ENCODE assay signal across 19 cellular contexts in genomic region chr19:55239004-55239403, GRCh38. TPM values are rescaled to one million over a fixed set of nuclear protein-coding genes. Genes with fewer than 3 reads are reported as not detected.
A peak's percentile ranks its signal among the peaks of the same experiment; 100 is the strongest.
DNase-seq lines count a peak whose midpoint lies in the region; ATAC-seq, FAIRE-seq and TF ChIP-seq lines count a peak whose summit lies in the region.
"Had no signal": no experiment of that assay in that cellular context is flagged by ENCODE, and none has a peak within 500 bp of the region (broad histone marks: within the 10 kb centered on the region; RNA-seq: fewer than 3 reads in every experiment).

No MANE protein-coding gene starts in this region.

- DNase-seq in K562 (ENCODE audit: extremely low read depth in 1 of 4, low spot score in 3 of 4) (no peak), osteoblast (ENCODE audit: insufficient read length, low spot score, missing footprints) (peak; percentile 50), aorta (peak; percentile 17 to 58), medulla oblongata (ENCODE audit: extremely low spot score) (no peak), DMS79 (lab: John Stamatoyannopoulos, UW) (no peak)
- DNase-seq in activated T-cell treated with anti-CD3 and anti-CD28 coated beads, Interleukin-2, amount 50 U/mL, for 24 hours: no peak
- DNase-seq: C1 segment of cervical spinal cord; Calu3; CD4-positive, alpha-beta memory T cell; COR-L47; DMS53; DND-41; GM23248; H7; HCEC 1CT had no signal

- POLR2A ChIA-PET in K562 (lab: Yijun Ruan, JAX): interaction anchor here (1.1 to 2.4 kb wide), 4 partner anchors 9 to 18 kb away, joined by 3 to 7 read pairs (median 4); no protein-coding TSS in a partner anchor

- ATAC-seq in K562 (no peak), aorta (ENCODE audit: low FRiP score) (no peak)

- no peaks in the 10 kb centered on the region for H3K9me1 ChIP-seq in K562 (ENCODE audit: control insufficient read depth, insufficient read depth, low read length)

- no TSS peak for BruUV-seq in K562 (replicated peaks; lab: Mats Ljungman, UMichigan)

- H3K9me3 Mint-ChIP-seq in activated T-cell treated with anti-CD3 and anti-CD28 coated beads, Interleukin-2, amount 50 U/mL, for 24 hours: no peaks in the 10 kb centered on the region
- H3K9me3 Mint-ChIP-seq: CD4-positive, alpha-beta memory T cell had no signal

- H3K27ac ChIP-seq in K562 (ENCODE audit: extremely low read depth, low read depth, low read length) (no peak overlapping the region), osteoblast (ENCODE audit: low read depth, low read length) (no peak overlapping the region), aorta (ENCODE audit: low read depth in 1 of 2, low read length in 2 of 2) (no peak overlapping the region)
- H3K27ac ChIP-seq: GM23248 had no signal

- H3K4me1 Mint-ChIP-seq in activated T-cell treated with anti-CD3 and anti-CD28 coated beads, Interleukin-2, amount 50 U/mL, for 24 hours (ENCODE audit: low read depth): peaks cover 4% of the 10 kb centered on the region

- H3K9me3 ChIP-seq in K562 (replicated peaks; ENCODE audit: control insufficient read depth, insufficient read depth, low read depth, low read length) (no peaks in the 10 kb centered on the region), osteoblast (ENCODE audit: low read depth, low read length) (no peaks in the 10 kb centered on the region), aorta (ENCODE audit: control insufficient read depth, low read length) (no peaks in the 10 kb centered on the region)

- peaks cover 93% of the 10 kb centered on the region for H3K36me3 Mint-ChIP-seq in activated T-cell treated with anti-CD3 and anti-CD28 coated beads, Interleukin-2, amount 50 U/mL, for 24 hours (ENCODE audit: low read depth)

- no peak for TF ChIP-seq EP300 in K562 (IDR thresholded peaks at IDR 0.05; ENCODE audit: low read length)

- H3K36me3 ChIP-seq in K562 (ENCODE audit: control insufficient read depth, insufficient read depth, low read length): peaks cover 92% of the 10 kb centered on the region
- H3K36me3 ChIP-seq in osteoblast (ENCODE audit: insufficient read depth, low read length): peaks cover 76% of the 10 kb centered on the region
- peaks cover 0 to 9% of the 10 kb centered on the region in 2 donors for H3K36me3 ChIP-seq in aorta (ENCODE audit: control insufficient read depth in 1 of 2, insufficient read depth in 2 of 2, low read length in 1 of 2)

- FAIRE-seq in K562 (lab: Jason Lieb, UNC): no peak
- FAIRE-seq: G401.6, GM12892, GM19239, H1 had no signal

- TF ChIP-seq CTCF in K562 (IDR thresholded peaks at IDR 0.05 in 2 of 3, conservative IDR thresholded peaks at IDR 0.05 in 1 of 3; ENCODE audit: insufficient read depth in 2 of 3, low read depth in 1 of 3, low read length in 3 of 3) (no peak), osteoblast (IDR thresholded peaks at IDR 0.05; ENCODE audit: extremely low read depth, low read depth, low read length) (no peak)

- H4K20me1 ChIP-seq in K562 (replicated peaks; ENCODE audit: control insufficient read depth, insufficient read depth, low read length) (no peaks in the 10 kb centered on the region), osteoblast (ENCODE audit: insufficient read depth, low read length) (peaks cover 14% of the 10 kb centered on the region)

- no peak for TF ChIP-seq POLR2A in K562 (conservative IDR thresholded peaks at IDR 0.05)

- WGBS in K562 (ENCODE audit: insufficient coverage, low coverage, missing lambda C conversion rate): 98% methylated on average over 11 of the region's 12 CpGs
- 90 to 93% methylated on average over 12 of the region's 12 CpGs for WGBS in aorta, 2 donors

- in situ Hi-C loops in K562 (cut with MboI): no loop called here

- H3K9ac ChIP-seq in K562 (ENCODE audit: insufficient read depth in 1 of 2, low read depth in 2 of 2, low read length in 2 of 2): no peak overlapping the region
- H3K9ac ChIP-seq: GM23248 had no signal

- H3K4me3 ChIP-seq in K562 (no peak overlapping the region), osteoblast (ENCODE audit: insufficient read depth, low read length) (no peak overlapping the region), aorta (ENCODE audit: low read length in 2 of 2) (no peak overlapping the region)
- H3K4me3 ChIP-seq: GM23248 had no signal

- no peak overlapping the region for H3K4me3 Mint-ChIP-seq in activated T-cell treated with anti-CD3 and anti-CD28 coated beads, Interleukin-2, amount 50 U/mL, for 24 hours

- no peaks in the 10 kb centered on the region for H3K27me3 ChIP-seq in K562 (ENCODE audit: control insufficient read depth in 2 of 2, insufficient read depth in 2 of 2, low read length in 2 of 2)
- no peaks in the 10 kb centered on the region for H3K27me3 ChIP-seq in osteoblast (ENCODE audit: insufficient read depth, low read length)
- no peaks in the 10 kb centered on the region for H3K27me3 ChIP-seq in aorta (ENCODE audit: control insufficient read depth in 1 of 2, insufficient read depth in 2 of 2, low read length in 1 of 2)

- no peaks in the 10 kb centered on the region for H3K27me3 Mint-ChIP-seq in activated T-cell treated with anti-CD3 and anti-CD28 coated beads, Interleukin-2, amount 50 U/mL, for 24 hours
- H3K27me3 Mint-ChIP-seq: CD4-positive, alpha-beta memory T cell had no signal

- no peak overlapping the region for H3K27ac Mint-ChIP-seq in activated T-cell treated with anti-CD3 and anti-CD28 coated beads, Interleukin-2, amount 50 U/mL, for 24 hours

- intact Hi-C loops in K562 (cut with micrococcal nuclease) (no loop called here), aorta (cut with DNase I) (no loop called here)

- H3K4me1 ChIP-seq in K562 (replicated peaks in 1 of 2; ENCODE audit: control insufficient read depth in 2 of 2, insufficient read depth in 2 of 2, low read length in 2 of 2) (peaks cover 0 to 4% of the 10 kb centered on the region in 2 experiments; a peak in 2 of 5 replicates), osteoblast (ENCODE audit: insufficient read depth, low read length) (no peaks in the 10 kb centered on the region), aorta (ENCODE audit: control insufficient read depth in 1 of 2, insufficient read depth in 2 of 2, low read length in 2 of 2) (no peaks in the 10 kb centered on the region)

- H2AFZ ChIP-seq in K562 (ENCODE audit: low read depth, low read length): no peak overlapping the region
- no peak overlapping the region for H2AFZ ChIP-seq in osteoblast (ENCODE audit: low read length)
- H2AFZ ChIP-seq: GM23248 had no signal

- H3K79me2 ChIP-seq in K562 (ENCODE audit: control insufficient read depth, insufficient read depth, low read length): no peaks in the 10 kb centered on the region
- H3K79me2 ChIP-seq in osteoblast (ENCODE audit: insufficient read depth, low read length): peaks cover under 1% of the 10 kb centered on the region

- CTCF ChIA-PET in K562 (lab: Yijun Ruan, JAX; ENCODE audit: low intra/inter-chr PET ratio): no interaction called here

- H3K4me2 ChIP-seq in K562 (ENCODE audit: insufficient read depth, low read length) (no peak overlapping the region), osteoblast (ENCODE audit: insufficient read depth, low read length) (no peak overlapping the region)

- TF ChIP-seq RAD21 in K562 (CRISPR knock-in tag; conservative IDR thresholded peaks at IDR 0.05 in 1 of 2, IDR thresholded peaks at IDR 0.05 in 1 of 2): no peak

RNA-seq across cellular contexts. Expression of gene TMEM86B, which starts 10.4 kb away (rescaled TPM):
- 8.0 and 35.1 TPM in 2 replicates for total RNA-seq in K562 (2011; cell fraction: chromatin; rRNA removed; ENCODE audit: low replicate concordance)
- total RNA-seq in K562 (2011; cell fraction: nucleolus; rRNA removed): 26.1 and 32.9 TPM in 2 replicates
- total RNA-seq in K562 (2011; cell fraction: nucleoplasm; rRNA removed): 13.7 and 16.3 TPM in 2 replicates
- total RNA-seq in K562 (2014; rRNA removed) (3.9 and 4.6 TPM in 2 replicates), K562 (2014; rRNA removed; fragmentation: Illumina TruSeq; extraction: Trizol) (0.19 and 0.55 TPM in 2 replicates), K562 (2015; rRNA removed; fragmentation: Illumina TruSeq; extraction: Trizol) (2.1 TPM in 2 replicates), K562 (2021) (5.7 and 6.3 TPM in 2 replicates), osteoblast (1.5 and 2.5 TPM in 2 replicates), aorta (1 to 10 TPM; 2.0 to 3.6 TPM)
- polyA plus RNA-seq in K562 (2011; rRNA removed) (1.3 and 3.2 TPM in 2 replicates), K562 (2014; fragmentation: Illumina TruSeq; extraction: Trizol) (2.2 and 5.1 TPM in 2 replicates), K562 (2014; fragmentation: Nextera tagmentation; extraction: Ambion mirVana) (under 1 TPM; 0.28 to 0.41 TPM), K562 (2014; rRNA removed) (6.2 and 7.9 TPM in 2 replicates), aorta (10 to 100 TPM in 1 of 2 donors, 1 to 10 TPM in 1; 2.9 to 10.9 TPM)
- polyA plus RNA-seq in K562 (2011; cell fraction: cytosol; rRNA removed): 2.8 and 7.3 TPM in 2 replicates
- 23.8 and 45.7 TPM in 2 replicates for polyA plus RNA-seq in K562 (2011; cell fraction: nucleus; rRNA removed)
- polyA plus RNA-seq in K562 (2012): 5.1 and 12.3 TPM in 2 replicates
- 0.81 and 1.5 TPM in 2 replicates for polyA minus RNA-seq in K562 (2011; rRNA and poly(A)+ RNA removed)
- polyA minus RNA-seq in K562 (2011; cell fraction: cytosol; rRNA and poly(A)+ RNA removed): 1.2 TPM in 1 of 2 replicates, not detected in the other
- polyA minus RNA-seq in K562 (2011; cell fraction: nucleus; rRNA and poly(A)+ RNA removed): 4.4 and 5.9 TPM in 2 replicates

RNA-seq across cellular contexts. Expression of gene PPP6R1, which starts 19.8 kb away (rescaled TPM):
- 138 and 331 TPM in 2 replicates for total RNA-seq in K562 (2011; cell fraction: chromatin; rRNA removed; ENCODE audit: low replicate concordance)
- total RNA-seq in K562 (2011; cell fraction: nucleolus; rRNA removed): 170 and 181 TPM in 2 replicates
- total RNA-seq in K562 (2011; cell fraction: nucleoplasm; rRNA removed): 119 and 126 TPM in 2 replicates
- 58.3 and 78.9 TPM in 2 replicates for total RNA-seq in K562 (2014; rRNA removed)
- 25.5 and 28.1 TPM in 2 replicates for total RNA-seq in K562 (2014; rRNA removed; fragmentation: Illumina TruSeq; extraction: Trizol)
- total RNA-seq in K562 (2015; rRNA removed; fragmentation: Illumina TruSeq; extraction: Trizol): 37.2 and 39.6 TPM in 2 replicates
- 115 and 135 TPM in 2 replicates for total RNA-seq in K562 (2021)
- polyA plus RNA-seq in K562 (2011; rRNA removed): 37.0 and 59.5 TPM in 2 replicates
- polyA plus RNA-seq in K562 (2011; cell fraction: cytosol; rRNA removed): 51.6 and 73.6 TPM in 2 replicates
- 101 and 109 TPM in 2 replicates for polyA plus RNA-seq in K562 (2011; cell fraction: nucleus; rRNA removed)
- 69.7 and 88.1 TPM in 2 replicates for polyA plus RNA-seq in K562 (2012)
- 42.6 and 75.6 TPM in 2 replicates for polyA plus RNA-seq in K562 (2014; fragmentation: Illumina TruSeq; extraction: Trizol)
- polyA plus RNA-seq in K562 (2014; fragmentation: Nextera tagmentation; extraction: Ambion mirVana): under 1 TPM; 0.48 to 0.89 TPM
- polyA plus RNA-seq in K562 (2014; rRNA removed): 72.9 and 82.6 TPM in 2 replicates
- polyA minus RNA-seq in K562 (2011; rRNA and poly(A)+ RNA removed): 47.1 and 60.9 TPM in 2 replicates
- 68.7 and 77.1 TPM in 2 replicates for polyA minus RNA-seq in K562 (2011; cell fraction: cytosol; rRNA and poly(A)+ RNA removed)
- 31.9 and 52.0 TPM in 2 replicates for polyA minus RNA-seq in K562 (2011; cell fraction: nucleus; rRNA and poly(A)+ RNA removed)
- 27.1 and 32.6 TPM in 2 replicates for total RNA-seq in osteoblast
- 10 to 100 TPM; 47.9 to 55.4 TPM for total RNA-seq in aorta
- 10 to 100 TPM; 15.2 to 25.3 TPM for polyA plus RNA-seq in aorta

RNA-seq across cellular contexts. Expression of gene PTPRH, which starts 29.7 kb away (rescaled TPM):
- total RNA-seq in K562 (2011; cell fraction: chromatin; rRNA removed; ENCODE audit: low replicate concordance): 57.9 and 171 TPM in 2 replicates
- total RNA-seq in K562 (2011; cell fraction: nucleolus; rRNA removed): 67.1 and 78.4 TPM in 2 replicates
- total RNA-seq in K562 (2011; cell fraction: nucleoplasm; rRNA removed): 53.0 and 59.6 TPM in 2 replicates
- total RNA-seq in K562 (2014; rRNA removed): 24.0 and 36.5 TPM in 2 replicates
- total RNA-seq in K562 (2014; rRNA removed; fragmentation: Illumina TruSeq; extraction: Trizol): 14.7 and 17.6 TPM in 2 replicates
- 18.6 and 19.0 TPM in 2 replicates for total RNA-seq in K562 (2015; rRNA removed; fragmentation: Illumina TruSeq; extraction: Trizol)
- 25.5 and 26.4 TPM in 2 replicates for total RNA-seq in K562 (2021)
- polyA plus RNA-seq in K562 (2011; rRNA removed): 33.6 and 34.3 TPM in 2 replicates
- polyA plus RNA-seq in K562 (2011; cell fraction: cytosol; rRNA removed): 31.6 and 38.9 TPM in 2 replicates
- 66.1 and 111 TPM in 2 replicates for polyA plus RNA-seq in K562 (2011; cell fraction: nucleus; rRNA removed)
- 19.2 and 61.5 TPM in 2 replicates for polyA plus RNA-seq in K562 (2012)
- polyA plus RNA-seq in K562 (2014; fragmentation: Illumina TruSeq; extraction: Trizol): 31.2 and 33.2 TPM in 2 replicates
- polyA plus RNA-seq in K562 (2014; fragmentation: Nextera tagmentation; extraction: Ambion mirVana): 1 to 10 TPM in 1 of 2 experiments, under 1 TPM in 1; 0.87 to 2.9 TPM
- polyA plus RNA-seq in K562 (2014; rRNA removed): 22.7 and 22.8 TPM in 2 replicates
- polyA minus RNA-seq in K562 (2011; rRNA and poly(A)+ RNA removed): 34.7 and 44.2 TPM in 2 replicates
- 15.8 and 20.3 TPM in 2 replicates for polyA minus RNA-seq in K562 (2011; cell fraction: cytosol; rRNA and poly(A)+ RNA removed)
- 46.6 and 47.5 TPM in 2 replicates for polyA minus RNA-seq in K562 (2011; cell fraction: nucleus; rRNA and poly(A)+ RNA removed)
- total RNA-seq in osteoblast: 0.88 and 1.1 TPM in 2 replicates
- total RNA-seq in aorta: 1 to 10 TPM in 1 of 2 donors, under 1 TPM in 1; 0.29 to 1.9 TPM
- polyA plus RNA-seq in aorta: 1 to 10 TPM in 1 of 2 donors, under 1 TPM in 1; 0.03 to 7.5 TPM
- total RNA-seq: CD4-positive, alpha-beta memory T cell had no signal
- polyA plus RNA-seq: CD4-positive, alpha-beta memory T cell had no signal

RNA-seq across cellular contexts. Expression of gene HSPBP1, which starts 40.9 kb away (rescaled TPM):
- total RNA-seq in K562 (2011; cell fraction: chromatin; rRNA removed; ENCODE audit: low replicate concordance): 1.8 and 7.4 TPM in 2 replicates
- total RNA-seq in K562 (2011; cell fraction: nucleolus; rRNA removed): 14.1 and 16.0 TPM in 2 replicates
- 5.8 and 8.5 TPM in 2 replicates for total RNA-seq in K562 (2011; cell fraction: nucleoplasm; rRNA removed)
- total RNA-seq in K562 (2014; rRNA removed) (54.6 and 63.3 TPM in 2 replicates), K562 (2014; rRNA removed; fragmentation: Illumina TruSeq; extraction: Trizol) (12.3 and 13.9 TPM in 2 replicates), K562 (2015; rRNA removed; fragmentation: Illumina TruSeq; extraction: Trizol) (38.7 and 41.3 TPM in 2 replicates), K562 (2021) (81.3 and 85.8 TPM in 2 replicates), osteoblast (20.6 and 26.4 TPM in 2 replicates), aorta (10 to 100 TPM; 14.1 to 16.3 TPM)
- polyA plus RNA-seq in K562 (2011; rRNA removed) (20.6 and 30.4 TPM in 2 replicates), K562 (2014; fragmentation: Illumina TruSeq; extraction: Trizol) (21.8 and 37.7 TPM in 2 replicates), K562 (2014; fragmentation: Nextera tagmentation; extraction: Ambion mirVana) (1 to 10 TPM in 1 of 2 experiments, under 1 TPM in 1; 0.83 to 1.5 TPM), K562 (2014; rRNA removed) (59.0 and 62.3 TPM in 2 replicates), aorta (10 to 100 TPM; 14.7 to 25.3 TPM)
- polyA plus RNA-seq in K562 (2011; cell fraction: cytosol; rRNA removed): 38.3 and 103 TPM in 2 replicates
- 17.4 and 24.9 TPM in 2 replicates for polyA plus RNA-seq in K562 (2011; cell fraction: nucleus; rRNA removed)
- polyA plus RNA-seq in K562 (2012): 67.2 and 80.0 TPM in 2 replicates
- polyA minus RNA-seq in K562 (2011; rRNA and poly(A)+ RNA removed): 5.2 and 9.1 TPM in 2 replicates
- polyA minus RNA-seq in K562 (2011; cell fraction: cytosol; rRNA and poly(A)+ RNA removed): 23.1 and 31.8 TPM in 2 replicates
- polyA minus RNA-seq in K562 (2011; cell fraction: nucleus; rRNA and poly(A)+ RNA removed): 6.2 and 6.8 TPM in 2 replicates

RNA-seq across cellular contexts. Expression of gene BRSK1, which starts 44.8 kb away (rescaled TPM):
- total RNA-seq in K562 (2011; cell fraction: chromatin; rRNA removed; ENCODE audit: low replicate concordance): 28.5 and 48.4 TPM in 2 replicates
- total RNA-seq in K562 (2011; cell fraction: nucleolus; rRNA removed): 21.7 and 25.3 TPM in 2 replicates
- 13.4 and 18.0 TPM in 2 replicates for total RNA-seq in K562 (2011; cell fraction: nucleoplasm; rRNA removed)
- total RNA-seq in K562 (2014; rRNA removed) (3.8 and 5.0 TPM in 2 replicates), K562 (2014; rRNA removed; fragmentation: Illumina TruSeq; extraction: Trizol) (1.6 and 1.7 TPM in 2 replicates), K562 (2015; rRNA removed; fragmentation: Illumina TruSeq; extraction: Trizol) (1.3 and 1.7 TPM in 2 replicates), K562 (2021) (5.6 and 8.1 TPM in 2 replicates), osteoblast (1.8 and 4.0 TPM in 2 replicates), aorta (10 to 100 TPM; 14.2 to 18.5 TPM)
- polyA plus RNA-seq in K562 (2011; rRNA removed) (3.5 and 3.6 TPM in 2 replicates), K562 (2014; fragmentation: Illumina TruSeq; extraction: Trizol) (4.3 and 4.5 TPM in 2 replicates), K562 (2014; fragmentation: Nextera tagmentation; extraction: Ambion mirVana) (not detected), K562 (2014; rRNA removed) (9.3 and 9.8 TPM in 2 replicates), aorta (10 to 100 TPM in 1 of 2 donors, 1 to 10 TPM in 1; 4.8 to 25.1 TPM)
- polyA plus RNA-seq in K562 (2011; cell fraction: cytosol; rRNA removed): 4.7 and 5.3 TPM in 2 replicates
- 46.8 and 66.1 TPM in 2 replicates for polyA plus RNA-seq in K562 (2011; cell fraction: nucleus; rRNA removed)
- 4.6 and 18.4 TPM in 2 replicates for polyA plus RNA-seq in K562 (2012)
- 1.7 and 2.2 TPM in 2 replicates for polyA minus RNA-seq in K562 (2011; rRNA and poly(A)+ RNA removed)
- 1.1 and 2.1 TPM in 2 replicates for polyA minus RNA-seq in K562 (2011; cell fraction: cytosol; rRNA and poly(A)+ RNA removed)
- 7.0 and 11.6 TPM in 2 replicates for polyA minus RNA-seq in K562 (2011; cell fraction: nucleus; rRNA and poly(A)+ RNA removed)
- polyA plus RNA-seq: CD4-positive, alpha-beta memory T cell had no signal

Comparison
In these comparisons a context has a peak if more than half of its experiments do, and no peak if none do; other contexts are left out.
1. DNase-seq: peak in osteoblast (single experiment) and aorta (2 of 2); none in K562 (0 of 4), activated T-cell treated with anti-CD3 and anti-CD28 coated beads, Interleukin-2, amount 50 U/mL, for 24 hours (single experiment), medulla oblongata (single experiment) and DMS79 (single experiment).